In genomic region chr5:124677999-124678385, GRCh38 we compare ENCODE assay signal across 19 cellular contexts.
DNase-seq lines count a peak whose midpoint lies in the region; ATAC-seq and TF ChIP-seq lines count a peak whose summit lies in the region.
"Had no signal": no experiment of that assay in that cellular context is flagged by ENCODE, and none has a peak within 500 bp of the region (broad histone marks: within the 10 kb centered on the region; RNA-seq: fewer than 3 reads in every experiment).

No MANE protein-coding gene starts in this region.

- H3K27me3 Mint-ChIP-seq in activated CD8-positive, alpha-beta T cell treated with anti-CD3 and anti-CD28 coated beads, Interleukin-2, amount 10 ng/mL, durations not matched to agents 7 days and 5 days (ENCODE audit: low read depth): no peaks in the 10 kb centered on the region
- H3K27me3 Mint-ChIP-seq: CD8-positive, alpha-beta memory T cell had no signal

- CTCF ChIA-PET in activated CD8-positive, alpha-beta T cell treated with anti-CD3 and anti-CD28 coated beads, Interleukin-2, amount 10 ng/mL, durations not matched to agents 7 days and 5 days (lab: Charles Lee): no interaction called here

- no peak overlapping the region for H3K4me3 ChIP-seq in heart right ventricle
- no peak overlapping the region for H3K4me3 ChIP-seq in sigmoid colon
- H3K4me3 ChIP-seq: HAP-1, lung, spleen had no signal

- H3K9me3 ChIP-seq in heart right ventricle: no peaks in the 10 kb centered on the region
- H3K9me3 ChIP-seq in sigmoid colon: no peaks in the 10 kb centered on the region
- H3K9me3 ChIP-seq: HAP-1, spleen had no signal

- H3K27ac Mint-ChIP-seq in activated CD8-positive, alpha-beta T cell treated with anti-CD3 and anti-CD28 coated beads, Interleukin-2, amount 10 ng/mL, durations not matched to agents 7 days and 5 days: no peak overlapping the region
- H3K27ac Mint-ChIP-seq: activated T-helper 17 cell treated with anti-CD3 and anti-CD28 coated beads, Interleukin-2, amount 50 U/mL, for 72 hours; CD8-positive, alpha-beta memory T cell; dendritic cell treated with granulocyte-macrophage colony-stimulating factor and Interleukin-4, amounts not matched to agents 40 ng/mL and 50 ng/mL, for 4 days; stimulated activated naive CD8-positive, alpha-beta T cell treated with anti-CD3 and anti-CD28 coated beads, Interleukin-15, Interleukin-2, amounts not matched to agents 100 ng/mL and 50 ng/mL, for 24 hours had no signal

- H3K27me3 ChIP-seq in heart right ventricle (no peaks in the 10 kb centered on the region), layer of hippocampus (ENCODE audit: control insufficient read depth, insufficient read depth, low read length) (no peaks in the 10 kb centered on the region), sigmoid colon (no peaks in the 10 kb centered on the region)
- H3K27me3 ChIP-seq: spleen had no signal

- no peak for TF ChIP-seq EP300 in sigmoid colon (IDR thresholded peaks at IDR 0.05)

- DNase-seq in heart right ventricle (no peak), cardiac septum (ENCODE audit: low spot score) (no peak), sigmoid colon (no peak)
- DNase-seq in activated T-cell treated with anti-CD3 and anti-CD28 coated beads, Interleukin-2, amount 50 U/mL, for 48 hours: no peak
- DNase-seq in activated CD8-positive, alpha-beta T cell treated with anti-CD3 and anti-CD28 coated beads, Interleukin-2, amount 10 ng/mL, durations not matched to agents 7 days and 5 days: no peak
- DNase-seq: ACHN; activated CD4-positive, alpha-beta T cell treated with anti-CD3 and anti-CD28 coated beads, Interleukin-2, amount 50 U/mL, for 48 hours; amniotic stem cell; CD8-positive, alpha-beta memory T cell; spleen had no signal

- POLR2A ChIA-PET in activated CD8-positive, alpha-beta T cell treated with anti-CD3 and anti-CD28 coated beads, Interleukin-2, amount 10 ng/mL, durations not matched to agents 7 days and 5 days (lab: Charles Lee): no interaction called here

- no peak overlapping the region for H3K4me3 Mint-ChIP-seq in activated CD8-positive, alpha-beta T cell treated with anti-CD3 and anti-CD28 coated beads, Interleukin-2, amount 10 ng/mL, durations not matched to agents 7 days and 5 days
- H3K4me3 Mint-ChIP-seq: activated T-helper 17 cell treated with anti-CD3 and anti-CD28 coated beads, Interleukin-2, amount 50 U/mL, for 72 hours; CD8-positive, alpha-beta memory T cell; dendritic cell treated with granulocyte-macrophage colony-stimulating factor and Interleukin-4, amounts not matched to agents 40 ng/mL and 50 ng/mL, for 4 days; stimulated activated naive CD8-positive, alpha-beta T cell treated with anti-CD3 and anti-CD28 coated beads, Interleukin-15, Interleukin-2, amounts not matched to agents 100 ng/mL and 50 ng/mL, for 24 hours had no signal

- peaks cover 16 to 55% (median 47%) of the 10 kb centered on the region in 9 donors for H3K4me1 ChIP-seq in heart right ventricle
- H3K4me1 ChIP-seq in sigmoid colon: peaks cover 0 to 77% (median 55%) of the 10 kb centered on the region in 4 donors

- no peak for TF ChIP-seq POLR2A in sigmoid colon (IDR thresholded peaks at IDR 0.05)

- no peaks in the 10 kb centered on the region for H3K4me1 Mint-ChIP-seq in activated CD8-positive, alpha-beta T cell treated with anti-CD3 and anti-CD28 coated beads, Interleukin-2, amount 10 ng/mL, durations not matched to agents 7 days and 5 days (ENCODE audit: low read depth)
- H3K4me1 Mint-ChIP-seq: activated T-helper 17 cell treated with anti-CD3 and anti-CD28 coated beads, Interleukin-2, amount 50 U/mL, for 72 hours; CD8-positive, alpha-beta memory T cell had no signal

- peak overlapping the region in 9 of 10 donors; percentile 16 to 81 (median 61) for H3K27ac ChIP-seq in heart right ventricle
- peak overlapping the region; percentile 49 for H3K27ac ChIP-seq in layer of hippocampus (ENCODE audit: low read depth, low read length)
- peak overlapping the region; percentile 38 to 77 (median 72) for H3K27ac ChIP-seq in sigmoid colon

- ATAC-seq in heart right ventricle: peak in 1 of 8 donors; percentile 8
- ATAC-seq in activated CD8-positive, alpha-beta T cell treated with anti-CD3 and anti-CD28 coated beads, Interleukin-2, amount 10 ng/mL, durations not matched to agents 7 days and 5 days: no peak
- no peak for ATAC-seq in GM21619 (IDR thresholded peaks at IDR 0.05; ENCODE audit: unreplicated experiment)
- no peak for ATAC-seq in HG02678 (IDR thresholded peaks at IDR 0.05; ENCODE audit: unreplicated experiment)
- ATAC-seq: activated T-helper 17 cell treated with anti-CD3 and anti-CD28 coated beads, Interleukin-2, amount 50 U/mL, for 72 hours; esophagus mucosa had no signal

- 79 to 80% methylated on average over 1 of the region's 1 CpG for WGBS in heart right ventricle, 2 donors
- WGBS in sigmoid colon, 2 donors: 31 to 80% methylated on average over 1 of the region's 1 CpG

- peaks cover 4% of the 10 kb centered on the region for H3K9me3 Mint-ChIP-seq in activated CD8-positive, alpha-beta T cell treated with anti-CD3 and anti-CD28 coated beads, Interleukin-2, amount 10 ng/mL, durations not matched to agents 7 days and 5 days (ENCODE audit: insufficient read depth)
- H3K9me3 Mint-ChIP-seq: activated T-helper 17 cell treated with anti-CD3 and anti-CD28 coated beads, Interleukin-2, amount 50 U/mL, for 72 hours; dendritic cell treated with granulocyte-macrophage colony-stimulating factor and Interleukin-4, amounts not matched to agents 40 ng/mL and 50 ng/mL, for 4 days; stimulated activated naive CD8-positive, alpha-beta T cell treated with anti-CD3 and anti-CD28 coated beads, Interleukin-15, Interleukin-2, amounts not matched to agents 100 ng/mL and 50 ng/mL, for 24 hours had no signal

- no peak for TF ChIP-seq CTCF in heart right ventricle (IDR thresholded peaks at IDR 0.05)
- TF ChIP-seq CTCF in sigmoid colon (IDR thresholded peaks at IDR 0.05): no peak

- H3K36me3 ChIP-seq in heart right ventricle: no peaks in the 10 kb centered on the region
- no peaks in the 10 kb centered on the region for H3K36me3 ChIP-seq in sigmoid colon
- H3K36me3 ChIP-seq: HAP-1, spleen had no signal

- H3K36me3 Mint-ChIP-seq in activated CD8-positive, alpha-beta T cell treated with anti-CD3 and anti-CD28 coated beads, Interleukin-2, amount 10 ng/mL, durations not matched to agents 7 days and 5 days (ENCODE audit: low read depth): no peaks in the 10 kb centered on the region
- H3K36me3 Mint-ChIP-seq: CD8-positive, alpha-beta memory T cell had no signal

- intact Hi-C loops in heart right ventricle (cut with DNase I): no loop called here
- intact Hi-C loops in cardiac septum (cut with DNase I): no loop called here
- intact Hi-C loops in sigmoid colon (cut with DNase I): no loop called here
